In the genomic region with DNA sequence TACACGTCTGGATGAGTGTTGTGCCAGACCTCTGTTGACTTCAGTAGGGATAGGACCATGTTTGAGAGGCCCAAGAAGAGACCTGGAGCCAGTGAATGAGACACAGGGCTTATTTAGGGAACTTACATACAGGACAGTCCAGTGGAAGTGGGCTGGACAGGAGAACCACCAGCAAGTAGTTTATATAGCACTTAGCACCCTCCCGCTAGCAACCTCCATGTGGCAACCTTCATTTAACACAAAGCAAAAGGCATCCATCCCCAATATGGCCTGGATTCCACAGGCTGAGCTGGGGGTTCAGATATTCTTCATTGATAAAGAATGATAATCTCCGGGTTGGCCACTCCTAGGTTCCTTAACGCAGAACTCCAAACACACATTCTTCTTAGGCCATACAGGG, we compare ENCODE assay signal across 7 cellular contexts.
"Had no signal": no experiment of that assay in that cellular context is flagged by ENCODE, and none has a peak within 500 bp of the region (broad histone marks: within the 10 kb centered on the region; RNA-seq: fewer than 3 reads in every experiment).

No MANE protein-coding gene starts in this region.

- FAIRE-seq: K562 had no signal

- H3K4me1 Mint-ChIP-seq: GM23338 had no signal

- H3K27ac Mint-ChIP-seq: GM23338, HFFc6 had no signal

- DNase-seq: H7, HFFc6, IMR-90 had no signal

- H3K4me3 ChIP-seq: GM23338, HAP-1, K562 had no signal

- H3K9me3 ChIP-seq: HAP-1 had no signal

- H3K4me2 ChIP-seq: GM23338 had no signal

- H2AFZ ChIP-seq: GM23338 had no signal

- H3K27ac ChIP-seq: HL-60 had no signal

- H3K4me3 Mint-ChIP-seq: GM23338, HFFc6 had no signal
